In the genomic region with DNA sequence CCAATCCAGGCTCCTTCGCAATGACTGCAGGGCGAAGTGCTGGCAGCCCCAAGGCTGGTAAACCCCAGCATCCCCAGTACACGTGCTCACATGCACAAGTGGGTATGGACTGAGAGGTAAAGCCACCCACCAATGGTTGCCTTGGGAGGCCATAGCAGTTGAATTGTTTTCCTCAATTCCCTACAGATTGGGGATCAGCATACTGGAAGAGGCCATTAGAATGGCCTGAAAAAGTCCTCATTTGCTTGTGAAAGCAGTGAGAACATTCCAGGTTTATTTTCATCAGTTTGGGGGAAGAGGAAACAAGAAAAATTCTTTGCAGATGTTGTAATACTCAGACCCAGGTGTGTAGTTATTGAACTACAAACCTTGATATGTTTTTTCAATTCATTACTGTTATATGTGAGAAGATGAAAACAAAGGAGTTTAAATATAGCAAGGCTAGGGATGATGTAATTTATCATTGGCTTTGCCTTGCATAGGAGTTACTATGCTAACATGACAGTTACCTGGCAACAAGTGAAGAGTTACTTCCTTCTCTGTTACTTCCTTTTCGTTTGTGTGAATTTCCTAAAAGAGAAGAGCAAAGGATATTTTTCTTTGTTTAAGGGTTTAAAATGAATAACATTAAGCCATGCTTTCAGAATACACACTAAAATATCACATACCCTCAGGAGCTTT, we compare ENCODE assay signal across 8 cellular contexts.
DNase-seq lines count a peak whose midpoint lies in the region; ATAC-seq lines count a peak whose summit lies in the region.

No MANE protein-coding gene starts in this region.

- ATAC-seq in activated CD4-positive, CD25-positive, alpha-beta regulatory T cell treated with anti-CD3 and anti-CD28 coated beads, Interleukin-2, amount 50 U/mL, for 24 hours = peak; percentile 25 to 33
- no peak for ATAC-seq in activated naive CD8-positive, alpha-beta T cell treated with anti-CD3 and anti-CD28 coated beads, Interleukin-2, amount 50 U/mL, for 24 hours
- ATAC-seq in HG03108 (IDR thresholded peaks at IDR 0.05; ENCODE audit: unreplicated experiment) = no peak

- peak overlapping the region; percentile 70 for H3K27ac Mint-ChIP-seq in activated naive CD8-positive, alpha-beta T cell treated with anti-CD3 and anti-CD28 coated beads, Interleukin-2, amount 50 U/mL, for 24 hours

- no peak overlapping the region for H3K4me3 Mint-ChIP-seq in activated naive CD8-positive, alpha-beta T cell treated with anti-CD3 and anti-CD28 coated beads, Interleukin-2, amount 50 U/mL, for 24 hours

- H3K9me3 Mint-ChIP-seq in activated naive CD8-positive, alpha-beta T cell treated with anti-CD3 and anti-CD28 coated beads, Interleukin-2, amount 50 U/mL, for 24 hours = no peaks in the 10 kb centered on the region

- peaks cover 39% of the 10 kb centered on the region for H3K36me3 ChIP-seq in HUES48 (ENCODE audit: control insufficient read depth, insufficient read depth, low read length)

- H3K9me3 ChIP-seq in HUES48 (ENCODE audit: control insufficient read depth, insufficient read depth, low read length) = no peaks in the 10 kb centered on the region

- peaks cover 24% of the 10 kb centered on the region for H3K36me3 Mint-ChIP-seq in activated naive CD8-positive, alpha-beta T cell treated with anti-CD3 and anti-CD28 coated beads, Interleukin-2, amount 50 U/mL, for 24 hours (ENCODE audit: low read depth)

- H3K27me3 Mint-ChIP-seq in activated naive CD8-positive, alpha-beta T cell treated with anti-CD3 and anti-CD28 coated beads, Interleukin-2, amount 50 U/mL, for 24 hours = no peaks in the 10 kb centered on the region

- no peak for DNase-seq in activated CD4-positive, CD25-positive, alpha-beta regulatory T cell (lab: John Stamatoyannopoulos, UW)
- DNase-seq in activated naive CD8-positive, alpha-beta T cell treated with anti-CD3 and anti-CD28 coated beads, Interleukin-2, amount 50 U/mL, for 24 hours = no peak
- DNase-seq in iPS-NIHi7 (ENCODE audit: extremely low spot score) (peak; percentile 27), UCSD-AML1 (lab: John Stamatoyannopoulos, UW; ENCODE audit: unreplicated experiment) (no peak), superior temporal gyrus (ENCODE audit: extremely low spot score) (no peak)

- H3K4me1 ChIP-seq in HUES48 (ENCODE audit: control insufficient read depth, insufficient read depth, low read length) = peaks cover 47% of the 10 kb centered on the region

- H3K9ac ChIP-seq in HUES48 (ENCODE audit: low read depth, low read length) = peak overlapping the region; percentile 69

- peak overlapping the region; percentile 97 for H3K27ac ChIP-seq in HUES48 (ENCODE audit: low read depth, low read length)

- no peak overlapping the region for H3K4me3 ChIP-seq in HUES48 (ENCODE audit: low read depth, low read length)

- H3K4me1 Mint-ChIP-seq in activated naive CD8-positive, alpha-beta T cell treated with anti-CD3 and anti-CD28 coated beads, Interleukin-2, amount 50 U/mL, for 24 hours = peaks cover 51% of the 10 kb centered on the region

- H3K27me3 ChIP-seq in HUES48 (ENCODE audit: control insufficient read depth, insufficient read depth, low read length) = no peaks in the 10 kb centered on the region

Comparison
In these comparisons a context has a peak if more than half of its experiments do, and no peak if none do; other contexts are left out.
1. ATAC-seq: peak in activated CD4-positive, CD25-positive, alpha-beta regulatory T cell treated with anti-CD3 and anti-CD28 coated beads, Interleukin-2, amount 50 U/mL, for 24 hours (2 of 2); none in activated naive CD8-positive, alpha-beta T cell treated with anti-CD3 and anti-CD28 coated beads, Interleukin-2, amount 50 U/mL, for 24 hours (single experiment) and HG03108 (single experiment).